ENCODE assay signal across 1 cellular context in the genomic region with DNA sequence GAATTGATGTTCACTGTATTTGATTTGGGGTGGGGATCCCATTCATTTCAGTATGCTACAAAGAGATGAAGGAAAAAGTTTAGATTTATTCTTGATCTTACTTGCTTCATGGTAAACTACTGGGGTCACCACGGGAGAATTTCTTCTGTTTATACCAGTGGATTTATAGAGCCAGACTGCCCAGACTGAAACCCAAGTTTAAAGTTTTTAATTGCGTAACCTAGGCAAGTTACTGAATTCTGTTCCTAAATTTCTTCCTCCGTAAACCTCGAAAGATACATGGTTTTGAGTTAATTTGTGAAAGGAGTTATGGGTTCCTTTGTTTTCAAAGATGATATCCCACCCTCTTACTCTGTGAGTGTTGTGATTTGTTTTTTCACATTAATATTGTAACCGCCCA.
TF ChIP-seq lines count a peak whose summit lies in the region.

No MANE protein-coding gene starts in this region.

TF ChIP-seq in WTC11, 78 proteins besides CTCF, POLR2A, EP300 and RAD21 (continued from another document):
- TF ChIP-seq, protein P1, sequence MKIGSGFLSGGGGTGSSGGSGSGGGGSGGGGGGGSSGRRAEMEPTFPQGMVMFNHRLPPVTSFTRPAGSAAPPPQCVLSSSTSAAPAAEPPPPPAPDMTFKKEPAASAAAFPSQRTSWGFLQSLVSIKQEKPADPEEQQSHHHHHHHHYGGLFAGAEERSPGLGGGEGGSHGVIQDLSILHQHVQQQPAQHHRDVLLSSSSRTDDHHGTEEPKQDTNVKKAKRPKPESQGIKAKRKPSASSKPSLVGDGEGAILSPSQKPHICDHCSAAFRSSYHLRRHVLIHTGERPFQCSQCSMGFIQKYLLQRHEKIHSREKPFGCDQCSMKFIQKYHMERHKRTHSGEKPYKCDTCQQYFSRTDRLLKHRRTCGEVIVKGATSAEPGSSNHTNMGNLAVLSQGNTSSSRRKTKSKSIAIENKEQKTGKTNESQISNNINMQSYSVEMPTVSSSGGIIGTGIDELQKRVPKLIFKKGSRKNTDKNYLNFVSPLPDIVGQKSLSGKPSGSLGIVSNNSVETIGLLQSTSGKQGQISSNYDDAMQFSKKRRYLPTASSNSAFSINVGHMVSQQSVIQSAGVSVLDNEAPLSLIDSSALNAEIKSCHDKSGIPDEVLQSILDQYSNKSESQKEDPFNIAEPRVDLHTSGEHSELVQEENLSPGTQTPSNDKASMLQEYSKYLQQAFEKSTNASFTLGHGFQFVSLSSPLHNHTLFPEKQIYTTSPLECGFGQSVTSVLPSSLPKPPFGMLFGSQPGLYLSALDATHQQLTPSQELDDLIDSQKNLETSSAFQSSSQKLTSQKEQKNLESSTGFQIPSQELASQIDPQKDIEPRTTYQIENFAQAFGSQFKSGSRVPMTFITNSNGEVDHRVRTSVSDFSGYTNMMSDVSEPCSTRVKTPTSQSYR (CRISPR knock-in tag; IDR thresholded peaks at IDR 0.05), result no peak
